Comparison of ENCODE assay signal across 29 cellular contexts in the genomic region with DNA sequence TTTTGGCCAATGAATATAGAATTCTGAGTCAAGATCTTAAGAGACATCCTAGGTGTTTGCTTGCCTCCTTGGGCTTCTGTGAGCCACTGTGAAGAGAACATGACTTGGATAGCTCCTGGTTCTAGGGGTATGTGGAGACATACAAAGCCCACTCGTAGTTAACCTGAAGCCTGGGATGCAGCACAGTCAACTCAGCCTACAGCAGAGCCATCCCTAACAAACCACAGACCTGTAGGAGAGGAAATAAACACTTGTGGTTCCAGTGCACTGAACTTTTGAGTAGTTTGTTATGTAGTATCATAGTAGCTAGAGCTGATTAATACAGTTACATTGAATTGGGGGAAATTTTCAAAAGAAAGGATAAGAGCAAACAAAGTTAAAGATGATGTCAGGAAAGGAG.
DNase-seq lines count a peak whose midpoint lies in the region; ATAC-seq and TF ChIP-seq lines count a peak whose summit lies in the region.
"Had no signal": no experiment of that assay in that cellular context is flagged by ENCODE, and none has a peak within 500 bp of the region (broad histone marks: within the 10 kb centered on the region; RNA-seq: fewer than 3 reads in every experiment).

No MANE protein-coding gene starts in this region.

- no peak overlapping the region for H2AFZ ChIP-seq in PC-3 (ENCODE audit: low read length)

- H3K27me3 ChIP-seq in PC-3 (ENCODE audit: low read length): no peaks in the 10 kb centered on the region
- H3K27me3 ChIP-seq: heart right ventricle, sigmoid colon had no signal

- H4K20me1 ChIP-seq in PC-3 (ENCODE audit: low read length): no peaks in the 10 kb centered on the region

- H3K27me3 Mint-ChIP-seq in mesothelial cell of epicardium (ENCODE audit: low read depth): no peaks in the 10 kb centered on the region
- H3K27me3 Mint-ChIP-seq in activated T-helper 1 cell treated with anti-CD3 and anti-CD28 coated beads, Interleukin-12 subunit alpha, Interleukin-12 subunit beta, Interleukin-2, Interleukin-4 antibody, amounts not matched to agents 30 ng/mL and 10 ng/mL and 1 ng/mL, durations not matched to agents 14 hours and 24 hours and 36 hours (ENCODE audit: insufficient read depth): no peaks in the 10 kb centered on the region
- H3K27me3 Mint-ChIP-seq: activated naive CD4-positive, alpha-beta T cell treated with anti-CD3 and anti-CD28 coated beads, Interleukin-2, amount 10 ng/mL, durations not matched to agents 7 days and 5 days; B cell; CD4-positive, alpha-beta memory T cell; central memory CD8-positive, alpha-beta T cell; type B pancreatic cell had no signal

- peaks cover 18% of the 10 kb centered on the region for H3K4me1 Mint-ChIP-seq in mesothelial cell of epicardium
- peaks cover 5% of the 10 kb centered on the region for H3K4me1 Mint-ChIP-seq in activated T-helper 1 cell treated with anti-CD3 and anti-CD28 coated beads, Interleukin-12 subunit alpha, Interleukin-12 subunit beta, Interleukin-2, Interleukin-4 antibody, amounts not matched to agents 30 ng/mL and 10 ng/mL and 1 ng/mL, durations not matched to agents 14 hours and 24 hours and 36 hours (ENCODE audit: low read depth)
- H3K4me1 Mint-ChIP-seq: B cell; CD4-positive, alpha-beta memory T cell; central memory CD8-positive, alpha-beta T cell had no signal

- no peak for ATAC-seq in PC-3
- ATAC-seq: esophagus mucosa, GM12878, heart right ventricle, psoas muscle had no signal

- H3K9me3 ChIP-seq in PC-3 (ENCODE audit: low read length): no peaks in the 10 kb centered on the region
- H3K9me3 ChIP-seq: heart right ventricle, psoas muscle, sigmoid colon had no signal

- no peaks in the 10 kb centered on the region for H3K79me2 ChIP-seq in PC-3 (ENCODE audit: low read length)

- no TSS peak for BruUV-seq in PC-3 (replicated peaks; lab: Mats Ljungman, UMichigan)

- no peaks in the 10 kb centered on the region for H3K4me1 ChIP-seq in PC-3 (ENCODE audit: insufficient read depth, low read length)
- H3K4me1 ChIP-seq: heart right ventricle, psoas muscle, sigmoid colon had no signal

- H3K4me3 Mint-ChIP-seq in mesothelial cell of epicardium: no peak overlapping the region
- no peak overlapping the region for H3K4me3 Mint-ChIP-seq in activated T-helper 1 cell treated with anti-CD3 and anti-CD28 coated beads, Interleukin-12 subunit alpha, Interleukin-12 subunit beta, Interleukin-2, Interleukin-4 antibody, amounts not matched to agents 30 ng/mL and 10 ng/mL and 1 ng/mL, durations not matched to agents 14 hours and 24 hours and 36 hours
- H3K4me3 Mint-ChIP-seq: activated naive CD4-positive, alpha-beta T cell treated with anti-CD3 and anti-CD28 coated beads, Interleukin-2, amount 10 ng/mL, durations not matched to agents 7 days and 5 days; B cell; CD4-positive, alpha-beta memory T cell; central memory CD8-positive, alpha-beta T cell; type B pancreatic cell had no signal

- CTCF ChIA-PET in PC-3 (lab: Charles Lee): no interaction called here

- H3K4me2 ChIP-seq in PC-3 (ENCODE audit: low read length): no peak overlapping the region

- no peak overlapping the region for H3K27ac ChIP-seq in PC-3 (ENCODE audit: low read length)
- H3K27ac ChIP-seq: heart right ventricle, psoas muscle, sigmoid colon had no signal

- intact Hi-C loops in PC-3 (cut with micrococcal nuclease): no loop called here
- intact Hi-C loops in activated T-helper 1 cell treated with anti-CD3 and anti-CD28 coated beads, Interleukin-12 subunit alpha, Interleukin-12 subunit beta, Interleukin-2, Interleukin-4 antibody, amounts not matched to agents 30 ng/mL and 10 ng/mL and 1 ng/mL, durations not matched to agents 14 hours and 24 hours and 36 hours (cut with micrococcal nuclease): no loop called here

- H3K36me3 Mint-ChIP-seq in mesothelial cell of epicardium: no peaks in the 10 kb centered on the region
- no peaks in the 10 kb centered on the region for H3K36me3 Mint-ChIP-seq in activated T-helper 1 cell treated with anti-CD3 and anti-CD28 coated beads, Interleukin-12 subunit alpha, Interleukin-12 subunit beta, Interleukin-2, Interleukin-4 antibody, amounts not matched to agents 30 ng/mL and 10 ng/mL and 1 ng/mL, durations not matched to agents 14 hours and 24 hours and 36 hours (ENCODE audit: low read depth)
- H3K36me3 Mint-ChIP-seq: activated naive CD4-positive, alpha-beta T cell treated with anti-CD3 and anti-CD28 coated beads, Interleukin-2, amount 10 ng/mL, durations not matched to agents 7 days and 5 days; CD4-positive, alpha-beta memory T cell; type B pancreatic cell had no signal

- no peaks in the 10 kb centered on the region for H3K9me2 ChIP-seq in PC-3 (replicated peaks; ENCODE audit: low read length)

- peak; percentile 7 for DNase-seq in EH (ENCODE audit: low read depth)
- DNase-seq in NCI-H510A (lab: John Stamatoyannopoulos, UW): peak; percentile 18
- peak; percentile 6 for DNase-seq in astrocyte of the hippocampus (ENCODE audit: low read depth, low spot score)
- DNase-seq in mesothelial cell of epicardium (ENCODE audit: low spot score in 2 of 2, unreplicated experiment in 2 of 2): no peak
- no peak for DNase-seq in PC-3
- DNase-seq in mesenteric fat pad (ENCODE audit: low spot score): no peak
- no peak for DNase-seq in amygdala (lab: John Stamatoyannopoulos, UW)
- no peak for DNase-seq in activated T-helper 1 cell treated with anti-CD3 and anti-CD28 coated beads, Interleukin-12 subunit alpha, Interleukin-12 subunit beta, Interleukin-2, Interleukin-4 antibody, amounts not matched to agents 30 ng/mL and 10 ng/mL and 1 ng/mL, durations not matched to agents 14 hours and 24 hours and 36 hours (ENCODE audit: low spot score)
- DNase-seq: ACHN; activated CD4-positive, alpha-beta T cell treated with anti-CD3 and anti-CD28 coated beads, Interleukin-2, amount 50 U/mL, for 48 hours; activated naive CD4-positive, alpha-beta T cell treated with anti-CD3 and anti-CD28 coated beads, Interleukin-2, amount 10 ng/mL, durations not matched to agents 7 days and 5 days; aorta; CD4-positive, alpha-beta memory T cell; dermis blood vessel endothelial cell; foreskin melanocyte; H7; heart right ventricle; MV-4-11; naive thymus-derived CD8-positive, alpha-beta T cell; NCI-H446 treated with DMSO at 0.1 percent for 48 hours; nucleus accumbens; psoas muscle; sigmoid colon; stimulated activated CD4-positive, alpha-beta T cell treated with anti-CD3 and anti-CD28 coated beads, Interleukin-4, amount 100 ng/mL, for 24 hours had no signal

- H3K36me3 ChIP-seq in PC-3 (ENCODE audit: low read depth, low read length): no peaks in the 10 kb centered on the region
- H3K36me3 ChIP-seq: heart right ventricle, sigmoid colon had no signal

- POLR2A ChIA-PET in PC-3 (lab: Charles Lee; ENCODE audit: unreplicated experiment): no interaction called here

- no peak overlapping the region for H3K4me3 ChIP-seq in PC-3 (ENCODE audit: low read length)
- H3K4me3 ChIP-seq: GM12878, heart right ventricle, psoas muscle, sigmoid colon had no signal

- H3K27ac Mint-ChIP-seq in mesothelial cell of epicardium: peak overlapping the region; percentile 44
- no peak overlapping the region for H3K27ac Mint-ChIP-seq in activated T-helper 1 cell treated with anti-CD3 and anti-CD28 coated beads, Interleukin-12 subunit alpha, Interleukin-12 subunit beta, Interleukin-2, Interleukin-4 antibody, amounts not matched to agents 30 ng/mL and 10 ng/mL and 1 ng/mL, durations not matched to agents 14 hours and 24 hours and 36 hours
- H3K27ac Mint-ChIP-seq: activated naive CD4-positive, alpha-beta T cell treated with anti-CD3 and anti-CD28 coated beads, Interleukin-2, amount 10 ng/mL, durations not matched to agents 7 days and 5 days; B cell; CD4-positive, alpha-beta memory T cell; naive thymus-derived CD8-positive, alpha-beta T cell; type B pancreatic cell had no signal

- peaks cover 6% of the 10 kb centered on the region for H3K9me3 Mint-ChIP-seq in mesothelial cell of epicardium
- H3K9me3 Mint-ChIP-seq in activated T-helper 1 cell treated with anti-CD3 and anti-CD28 coated beads, Interleukin-12 subunit alpha, Interleukin-12 subunit beta, Interleukin-2, Interleukin-4 antibody, amounts not matched to agents 30 ng/mL and 10 ng/mL and 1 ng/mL, durations not matched to agents 14 hours and 24 hours and 36 hours: no peaks in the 10 kb centered on the region
- H3K9me3 Mint-ChIP-seq: activated naive CD4-positive, alpha-beta T cell treated with anti-CD3 and anti-CD28 coated beads, Interleukin-2, amount 10 ng/mL, durations not matched to agents 7 days and 5 days; naive thymus-derived CD8-positive, alpha-beta T cell had no signal

- H3K9ac ChIP-seq in PC-3 (ENCODE audit: low read length): no peak overlapping the region

- H3F3A ChIP-seq in PC-3 (ENCODE audit: low read length, unreplicated experiment): no peaks in the 10 kb centered on the region

- TF ChIP-seq CTCF in mesothelial cell of epicardium (IDR thresholded peaks at IDR 0.05; ENCODE audit: unreplicated experiment) (no peak), PC-3 (conservative IDR thresholded peaks at IDR 0.05; ENCODE audit: low read depth, low read length) (no peak)

Comparison
In these comparisons a context has a peak if more than half of its experiments do, and no peak if none do; other contexts are left out.
1. DNase-seq: peak in EH (single experiment), NCI-H510A (single experiment) and astrocyte of the hippocampus (single experiment); none in mesothelial cell of epicardium (0 of 2), PC-3 (single experiment), mesenteric fat pad (single experiment), amygdala (0 of 56) and activated T-helper 1 cell treated with anti-CD3 and anti-CD28 coated beads, Interleukin-12 subunit alpha, Interleukin-12 subunit beta, Interleukin-2, Interleukin-4 antibody, amounts not matched to agents 30 ng/mL and 10 ng/mL and 1 ng/mL, durations not matched to agents 14 hours and 24 hours and 36 hours (single experiment).